In the genomic region with DNA sequence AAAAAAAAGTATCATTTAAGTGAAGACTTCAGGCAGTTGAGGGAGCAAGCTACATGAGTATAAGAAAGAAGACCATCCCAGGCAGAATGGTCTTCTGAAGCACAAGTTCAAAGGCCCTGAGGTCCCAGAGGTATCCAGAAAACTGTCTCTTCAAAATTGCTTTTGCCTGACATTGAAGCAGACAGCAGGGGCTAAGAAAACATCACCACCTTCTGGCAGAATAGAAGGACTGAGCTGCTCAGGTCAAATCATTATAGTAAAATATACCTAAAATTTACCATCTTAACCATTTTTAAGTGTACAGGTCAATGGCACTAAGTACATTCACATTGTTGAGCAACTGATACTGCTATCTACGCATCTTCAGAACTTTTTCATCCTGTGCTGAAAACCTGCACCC, we compare ENCODE assay signal across 9 cellular contexts. TPM values are rescaled to one million over a fixed set of nuclear protein-coding genes. Genes with fewer than 3 reads are reported as not detected.
DNase-seq lines count a peak whose midpoint lies in the region; ATAC-seq, FAIRE-seq and TF ChIP-seq lines count a peak whose summit lies in the region.
"Had no signal": no experiment of that assay in that cellular context is flagged by ENCODE, and none has a peak within 500 bp of the region (broad histone marks: within the 10 kb centered on the region; RNA-seq: fewer than 3 reads in every experiment).

No MANE protein-coding gene starts in this region.

- POLR2A ChIA-PET in BJ (lab: Charles Lee), result no interaction called here

- CTCF ChIA-PET in BJ (lab: Yijun Ruan, JAX), result no interaction called here

- DNase-seq in BJ (ENCODE audit: low read depth), result no peak
- DNase-seq in GM18507 (ENCODE audit: extremely low spot score, insufficient read length, low read depth), result no peak
- no peak for DNase-seq in RWPE2 (ENCODE audit: low spot score)
- peak; percentile 51 for DNase-seq in kidney tubule cell (ENCODE audit: low spot score)
- DNase-seq in LoVo (ENCODE audit: low spot score), result no peak
- no peak for DNase-seq in activated T-cell treated with anti-CD3 and anti-CD28 coated beads, Interleukin-2, amount 50 U/mL, for 24 hours
- DNase-seq in prostate gland (ENCODE audit: low spot score), result no peak
- DNase-seq: NCI-H510A treated with DMSO at 0.1 percent for 48 hours had no signal

- H3K9me3 ChIP-seq in RWPE2 (ENCODE audit: severe bottlenecking) (no peaks in the 10 kb centered on the region), prostate gland (no peaks in the 10 kb centered on the region)

- H3K27me3 ChIP-seq in BJ (ENCODE audit: control insufficient read depth, insufficient read depth, low read length), result 0 out of 2 replicates have a peak, but pooled peaks cover 2% of the 10 kb centered on the region
- no peaks in the 10 kb centered on the region for H3K27me3 ChIP-seq in RWPE2 (ENCODE audit: insufficient read depth, poor library complexity, severe bottlenecking)
- H3K27me3 ChIP-seq in prostate gland (replicated peaks; ENCODE audit: insufficient read depth), result no peaks in the 10 kb centered on the region

- H3K27ac ChIP-seq in RWPE2 (ENCODE audit: poor library complexity, severe bottlenecking) (no peak overlapping the region), prostate gland (peak overlapping the region in 1 of 2 donors; percentile 38)

- no peaks in the 10 kb centered on the region for H3K9me3 Mint-ChIP-seq in activated T-cell treated with anti-CD3 and anti-CD28 coated beads, Interleukin-2, amount 50 U/mL, for 24 hours

- 0 out of 2 replicates have a peak, but pooled peaks have one; percentile 22 for TF ChIP-seq CTCF in BJ (IDR thresholded peaks at IDR 0.05; ENCODE audit: insufficient read depth, low read depth, low read length)
- TF ChIP-seq CTCF in RWPE2 (IDR thresholded peaks at IDR 0.05; ENCODE audit: poor library complexity, severe bottlenecking), result peak; percentile 45
- peak in 1 of 4 experiments; percentile 11 for TF ChIP-seq CTCF in prostate gland (IDR thresholded peaks at IDR 0.05)

- peak; percentile 65 for FAIRE-seq in GM18507 (lab: Jason Lieb, UNC)

- intact Hi-C loops in prostate gland (cut with DNase I), result no loop called here

- H3K4me3 Mint-ChIP-seq in activated T-cell treated with anti-CD3 and anti-CD28 coated beads, Interleukin-2, amount 50 U/mL, for 24 hours, result no peak overlapping the region

- no peaks in the 10 kb centered on the region for H3K36me3 Mint-ChIP-seq in activated T-cell treated with anti-CD3 and anti-CD28 coated beads, Interleukin-2, amount 50 U/mL, for 24 hours (ENCODE audit: low read depth)

- H3K4me1 ChIP-seq in RWPE2 (ENCODE audit: insufficient read depth, poor library complexity, severe bottlenecking), result no peaks in the 10 kb centered on the region
- peaks cover 3% of the 10 kb centered on the region for H3K4me1 ChIP-seq in prostate gland (replicated peaks)

- ATAC-seq in RWPE2 (ENCODE audit: low read depth) (peak; percentile 44; the same call in 1 of the 3 replicates), GM21360 (IDR thresholded peaks at IDR 0.05; ENCODE audit: unreplicated experiment) (no peak)

- H3K4me3 ChIP-seq in BJ (ENCODE audit: low read depth, low read length), result no peak overlapping the region
- H3K4me3 ChIP-seq in RWPE2 (ENCODE audit: severe bottlenecking), result no peak overlapping the region
- no peak overlapping the region for H3K4me3 ChIP-seq in prostate gland

- TF ChIP-seq POLR2A in prostate gland (IDR thresholded peaks at IDR 0.05), result no peak

- no peak overlapping the region for H3K27ac Mint-ChIP-seq in activated T-cell treated with anti-CD3 and anti-CD28 coated beads, Interleukin-2, amount 50 U/mL, for 24 hours

- WGBS in prostate gland, result 83% methylated on average over 1 of the region's 1 CpG

- no peaks in the 10 kb centered on the region for H3K36me3 ChIP-seq in BJ (ENCODE audit: control insufficient read depth, insufficient read depth, low read length)
- no peaks in the 10 kb centered on the region for H3K36me3 ChIP-seq in RWPE2 (ENCODE audit: low read depth)
- no peaks in the 10 kb centered on the region for H3K36me3 ChIP-seq in prostate gland

- peaks cover 48% of the 10 kb centered on the region for H3K4me1 Mint-ChIP-seq in activated T-cell treated with anti-CD3 and anti-CD28 coated beads, Interleukin-2, amount 50 U/mL, for 24 hours (ENCODE audit: low read depth)

- no peaks in the 10 kb centered on the region for H3K27me3 Mint-ChIP-seq in activated T-cell treated with anti-CD3 and anti-CD28 coated beads, Interleukin-2, amount 50 U/mL, for 24 hours

RNA-seq across cellular contexts. Expression of gene GPR160, which starts 16.4 kb away (rescaled TPM):
- polyA plus RNA-seq in BJ (2011; rRNA removed), result 0.09 and 0.29 TPM in 2 replicates
- 0.28 TPM in 1 of 2 replicates, not detected in the other for polyA minus RNA-seq in BJ (2011; rRNA and poly(A)+ RNA removed)
- total RNA-seq in prostate gland, result 10 to 100 TPM; 27.4 to 88.9 TPM
